In genomic region chr4:82798168-82799005, GRCh38 we compare ENCODE assay signal across 8 cellular contexts. TPM values are rescaled to one million over a fixed set of nuclear protein-coding genes. Genes with fewer than 3 reads are reported as not detected.
A peak's percentile ranks its signal among the peaks of the same experiment; 100 is the strongest.
DNase-seq lines count a peak whose midpoint lies in the region; ATAC-seq and TF ChIP-seq lines count a peak whose summit lies in the region.

Gene SCD5 (minus strand): TSS chr4:82798796. CDS start chr4:82798537, 259 bp downstream.

- TF ChIP-seq CTCF in AG10803 (conservative IDR thresholded peaks at IDR 0.05; ENCODE audit: low read length) (no peak; the same call in 1 of the 2 replicates), epithelial cell of proximal tubule (conservative IDR thresholded peaks at IDR 0.05; ENCODE audit: low read depth, low read length) (no peak)

- peaks cover 23% of the 10 kb centered on the region for H3K4me1 ChIP-seq in mononuclear cell (ENCODE audit: insufficient read depth, low read length)

- ATAC-seq in GM18907 (IDR thresholded peaks at IDR 0.05; ENCODE audit: unreplicated experiment) (peak; percentile 91), HG03108 (IDR thresholded peaks at IDR 0.05; ENCODE audit: unreplicated experiment) (peak; percentile 81)

- peaks cover 41% of the 10 kb centered on the region for H3K27me3 ChIP-seq in mononuclear cell (ENCODE audit: insufficient read depth, low read length)

- H3K9me3 ChIP-seq in mononuclear cell (ENCODE audit: low read depth, low read length): no peaks in the 10 kb centered on the region

- DNase-seq in AG10803 (ENCODE audit: low read depth): peak; percentile 86
- peak; percentile 23 for DNase-seq in NCI-H524 treated with DMSO at 0.1 percent for 48 hours (lab: John Stamatoyannopoulos, UW)
- peak; percentile 32 for DNase-seq in activated T-cell treated with anti-CD3 and anti-CD28 coated beads for 1 hour (ENCODE audit: low read depth)
- no peak for DNase-seq in epithelial cell of proximal tubule (ENCODE audit: low read depth)
- peak; percentile 79 for DNase-seq in stimulated activated CD8-positive, alpha-beta memory T cell treated with anti-CD3 and anti-CD28 coated beads, Interleukin-4, amount 100 ng/mL, for 48 hours

- H3K4me3 ChIP-seq in AG10803 (ENCODE audit: low read length) (peak within 1 kb of the TSS; percentile 77), epithelial cell of proximal tubule (ENCODE audit: low read depth, low read length) (peak within 1 kb of the TSS; percentile 77), mononuclear cell (ENCODE audit: low read length) (peak within 1 kb of the TSS; percentile 46)

RNA-seq across cellular contexts. Expression of gene SCD5, which starts in this region (rescaled TPM):
- 6.1 and 22.7 TPM in 2 replicates for total RNA-seq in epithelial cell of proximal tubule
- 1.0 TPM for total RNA-seq in mononuclear cell
